In genomic region chr17:27199948-27200347, GRCh38 we compare ENCODE assay signal across 12 cellular contexts.
"Had no signal": no experiment of that assay in that cellular context is flagged by ENCODE, and none has a peak within 500 bp of the region (broad histone marks: within the 10 kb centered on the region; RNA-seq: fewer than 3 reads in every experiment).

No MANE protein-coding gene starts in this region.

- DNase-seq: activated naive CD4-positive, alpha-beta T cell treated with Interleukin-2 at 50 U/mL for 16 hours; anterior cingulate cortex; brain microvascular endothelial cell; foreskin melanocyte; left cardiac atrium; lower lobe of right lung; sigmoid colon; stimulated activated CD4-positive, alpha-beta T cell treated with anti-CD3 and anti-CD28 coated beads, Interleukin-1b, Interleukin-23, amount 100 ng/mL, for 48 hours had no signal

- H2AFZ ChIP-seq: parathyroid adenoma had no signal

- ATAC-seq: left cardiac atrium, lower lobe of right lung had no signal

- H3K4me1 ChIP-seq: esophagus muscularis mucosa, lower lobe of right lung, parathyroid adenoma, sigmoid colon had no signal

- H3K79me2 ChIP-seq: parathyroid adenoma had no signal

- H3K4me3 ChIP-seq: esophagus muscularis mucosa, lower lobe of right lung, sigmoid colon, thoracic aorta had no signal

- H3K9ac ChIP-seq: parathyroid adenoma had no signal

- H3K27ac ChIP-seq: brain microvascular endothelial cell, esophagus muscularis mucosa, lower lobe of right lung, parathyroid adenoma, sigmoid colon, thoracic aorta, VCaP had no signal

- H3K9me3 ChIP-seq: esophagus muscularis mucosa, lower lobe of right lung, sigmoid colon, thoracic aorta had no signal

- H3K27me3 ChIP-seq: brain microvascular endothelial cell, sigmoid colon had no signal

- H3K36me3 ChIP-seq: brain microvascular endothelial cell, esophagus muscularis mucosa, lower lobe of right lung, sigmoid colon, thoracic aorta had no signal
